In the genomic region with DNA sequence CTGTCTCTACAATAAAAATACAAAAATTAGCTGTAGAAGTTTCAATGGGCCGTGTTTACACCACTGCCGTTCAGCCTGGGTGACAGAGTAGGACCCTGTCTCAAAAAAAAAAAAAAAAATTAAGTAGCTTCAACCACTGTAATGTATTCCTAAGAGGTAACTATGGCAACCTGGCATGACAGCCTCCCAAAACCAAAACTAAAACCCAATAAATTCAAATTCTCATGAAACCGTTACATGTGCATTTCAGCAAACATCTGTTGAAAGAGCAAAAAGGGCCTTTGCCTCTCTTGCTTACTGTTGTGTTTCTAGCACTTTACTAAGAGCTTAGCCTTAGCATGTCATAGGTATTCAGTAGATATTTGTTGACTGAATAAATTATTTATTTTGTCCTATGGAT, we compare ENCODE assay signal across 18 cellular contexts.
DNase-seq lines count a peak whose midpoint lies in the region; ATAC-seq and TF ChIP-seq lines count a peak whose summit lies in the region.
"Had no signal": no experiment of that assay in that cellular context is flagged by ENCODE, and none has a peak within 500 bp of the region (broad histone marks: within the 10 kb centered on the region; RNA-seq: fewer than 3 reads in every experiment).

No MANE protein-coding gene starts in this region.

- peaks cover 26% of the 10 kb centered on the region for H3K36me3 ChIP-seq in OCI-LY3 (replicated peaks; ENCODE audit: low read depth, low read length)
- H3K36me3 ChIP-seq: uterus had no signal

- TF ChIP-seq POLR2A in GM18505 (IDR thresholded peaks at IDR 0.05; ENCODE audit: borderline replicate concordance, extremely low read depth, insufficient read depth, insufficient read length): no peak

- no peak for DNase-seq in putamen (ENCODE audit: low spot score)
- DNase-seq in NCI-H345 (lab: John Stamatoyannopoulos, UW): no peak
- no peak for DNase-seq in DMS 273 (lab: John Stamatoyannopoulos, UW; ENCODE audit: unreplicated experiment)
- DNase-seq in NCI-H510A treated with DMSO at 0.1 percent for 48 hours (lab: John Stamatoyannopoulos, UW): no peak
- DNase-seq: activated CD8-positive, alpha-beta memory T cell treated with anti-CD3 and anti-CD28 coated beads, Interleukin-2, amount 10 ng/mL, durations not matched to agents 7 days and 5 days; activated naive CD4-positive, alpha-beta T cell treated with anti-CD3 and anti-CD28 coated beads, Interleukin-2, amount 50 U/mL, for 16 hours; GM23248; KG1; left colon; naive B cell; NCI-H1930; SK-N-SH; stimulated activated CD4-positive, alpha-beta T cell treated with anti-CD3 and anti-CD28 coated beads, Interleukin-1b, Interleukin-23, amount 100 ng/mL, for 48 hours; uterus had no signal

- no peaks in the 10 kb centered on the region for H4K20me1 ChIP-seq in OCI-LY3 (ENCODE audit: insufficient read depth, low read length)

- H3K27ac ChIP-seq in OCI-LY3 (ENCODE audit: low read length): peak overlapping the region; percentile 64
- H3K27ac ChIP-seq: GM23248, uterus had no signal

- no peak for TF ChIP-seq CTCF in OCI-LY3 (IDR thresholded peaks at IDR 0.05; ENCODE audit: low read depth, low read length)

- peak; percentile 60 for ATAC-seq in GM18505 (IDR thresholded peaks at IDR 0.05; ENCODE audit: unreplicated experiment)
- ATAC-seq in GM21390 (IDR thresholded peaks at IDR 0.05; ENCODE audit: unreplicated experiment): peak; percentile 67
- peak; percentile 75 for ATAC-seq in HG02970 (IDR thresholded peaks at IDR 0.05; ENCODE audit: low FRiP score, unreplicated experiment)
- ATAC-seq: activated CD8-positive, alpha-beta memory T cell treated with anti-CD3 and anti-CD28 coated beads, Interleukin-2, amount 10 ng/mL, durations not matched to agents 7 days and 5 days; left colon had no signal

- peak overlapping the region; percentile 29 for H3K4me2 ChIP-seq in OCI-LY3 (ENCODE audit: low read length)
- H3K4me2 ChIP-seq: SK-N-SH had no signal

- no peak overlapping the region for H2AFZ ChIP-seq in OCI-LY3 (ENCODE audit: low read depth, low read length)
- H2AFZ ChIP-seq: GM23248 had no signal

- H3K4me3 ChIP-seq in OCI-LY3 (ENCODE audit: low read length): 0 out of 2 replicates have a peak overlapping the region, but pooled peaks have one; percentile 6
- H3K4me3 ChIP-seq: GM23248, uterus had no signal

- no peaks in the 10 kb centered on the region for H3K27me3 ChIP-seq in OCI-LY3 (ENCODE audit: low read depth, low read length)
- H3K27me3 ChIP-seq: uterus had no signal

- H3K79me2 ChIP-seq in OCI-LY3 (ENCODE audit: low read length): no peaks in the 10 kb centered on the region

- no peaks in the 10 kb centered on the region for H3K9me3 ChIP-seq in OCI-LY3 (ENCODE audit: insufficient read depth, low read length)
- H3K9me3 ChIP-seq: SK-N-SH, uterus had no signal

- peaks cover 52% of the 10 kb centered on the region for H3K4me1 ChIP-seq in OCI-LY3 (ENCODE audit: low read length)
- H3K4me1 ChIP-seq: uterus had no signal

- H3K9ac ChIP-seq in OCI-LY3 (ENCODE audit: low read length): 0 out of 2 replicates have a peak overlapping the region, but pooled peaks have one; percentile 12
- H3K9ac ChIP-seq: GM23248, SK-N-SH had no signal
